ENCODE assay signal across 12 cellular contexts in genomic region chr1:30982937-30983336, GRCh38.
DNase-seq lines count a peak whose midpoint lies in the region; ATAC-seq and TF ChIP-seq lines count a peak whose summit lies in the region.
"Had no signal": no experiment of that assay in that cellular context is flagged by ENCODE, and none has a peak within 500 bp of the region (broad histone marks: within the 10 kb centered on the region; RNA-seq: fewer than 3 reads in every experiment).

No MANE protein-coding gene starts in this region.

- no peak overlapping the region for H3K27ac ChIP-seq in CD4-positive, CD25-positive, alpha-beta regulatory T cell (ENCODE audit: insufficient read depth, low read length, poor library complexity, severe bottlenecking)
- peak overlapping the region in 3 of 4 donors; percentile 3 to 39 (median 28) for H3K27ac ChIP-seq in esophagus muscularis mucosa (replicated peaks in 1 of 4)
- H3K27ac ChIP-seq in neural progenitor cell = peak overlapping the region; percentile 12
- no peak overlapping the region for H3K27ac ChIP-seq in SJCRH30
- H3K27ac ChIP-seq: uterus had no signal

- H3K36me3 Mint-ChIP-seq in CD4-positive, CD25-positive, alpha-beta regulatory T cell = peaks cover 52% of the 10 kb centered on the region
- peaks cover 25% of the 10 kb centered on the region for H3K36me3 Mint-ChIP-seq in neural progenitor cell

- TF ChIP-seq CTCF in esophagus muscularis mucosa (IDR thresholded peaks at IDR 0.05) (no peak), neural progenitor cell (IDR thresholded peaks at IDR 0.05) (no peak)

- peaks cover 100% of the 10 kb centered on the region for H3K79me2 ChIP-seq in neural progenitor cell (ENCODE audit: low read depth)

- H3K4me3 Mint-ChIP-seq in CD4-positive, CD25-positive, alpha-beta regulatory T cell = no peak overlapping the region
- H3K4me3 Mint-ChIP-seq in neural progenitor cell = no peak overlapping the region
- H3K4me3 Mint-ChIP-seq: activated naive CD8-positive, alpha-beta T cell treated with anti-CD3 and anti-CD28 coated beads, Interleukin-2, amount 50 U/mL, for 24 hours had no signal

- H3K27me3 ChIP-seq in CD4-positive, CD25-positive, alpha-beta regulatory T cell (ENCODE audit: control insufficient read depth, insufficient read depth, low read length) = no peaks in the 10 kb centered on the region
- H3K27me3 ChIP-seq in esophagus muscularis mucosa (no peaks in the 10 kb centered on the region), neural progenitor cell (no peaks in the 10 kb centered on the region), SJCRH30 (no peaks in the 10 kb centered on the region)
- H3K27me3 ChIP-seq: uterus had no signal

- intact Hi-C loops in esophagus muscularis mucosa (cut with DNase I) = no loop called here

- H4K20me1 ChIP-seq in neural progenitor cell (ENCODE audit: low read depth) = peaks cover 97% of the 10 kb centered on the region

- peaks cover 61% of the 10 kb centered on the region for H3K36me3 ChIP-seq in CD4-positive, CD25-positive, alpha-beta regulatory T cell (ENCODE audit: control insufficient read depth, insufficient read depth, low read length)
- H3K36me3 ChIP-seq in esophagus muscularis mucosa (peaks cover 11 to 31% (median 20%) of the 10 kb centered on the region in 4 donors), neural progenitor cell (peaks cover 11% of the 10 kb centered on the region), SJCRH30 (peaks cover 36% of the 10 kb centered on the region)
- H3K36me3 ChIP-seq: uterus had no signal

- peaks cover 21 to 75% (median 58%) of the 10 kb centered on the region in 4 donors for H3K4me1 Mint-ChIP-seq in CD4-positive, CD25-positive, alpha-beta regulatory T cell
- peaks cover 3% of the 10 kb centered on the region for H3K4me1 Mint-ChIP-seq in neural progenitor cell

- no peak overlapping the region for H3K9ac ChIP-seq in neural progenitor cell

- H3K27me3 Mint-ChIP-seq in CD4-positive, CD25-positive, alpha-beta regulatory T cell = no peaks in the 10 kb centered on the region
- no peaks in the 10 kb centered on the region for H3K27me3 Mint-ChIP-seq in neural progenitor cell (ENCODE audit: insufficient read depth, low read depth)
- H3K27me3 Mint-ChIP-seq: activated naive CD8-positive, alpha-beta T cell treated with anti-CD3 and anti-CD28 coated beads, Interleukin-2, amount 50 U/mL, for 24 hours had no signal

- DNase-seq in CD4-positive, CD25-positive, alpha-beta regulatory T cell = no peak
- DNase-seq in MV-4-11 (lab: John Stamatoyannopoulos, UW) = peak; percentile 87
- no peak for DNase-seq in esophagus muscularis mucosa (ENCODE audit: extremely low spot score)
- no peak for DNase-seq in neural progenitor cell (ENCODE audit: low spot score)
- DNase-seq in SJCRH30 = no peak
- no peak for DNase-seq in NCI-H187 treated with DMSO at 0.1 percent for 48 hours (lab: John Stamatoyannopoulos, UW)
- DNase-seq in HUDEP-2 (lab: John Stamatoyannopoulos, UW; ENCODE audit: unreplicated experiment in 76 of 76) = no peak
- DNase-seq: activated naive CD8-positive, alpha-beta T cell treated with anti-CD3 and anti-CD28 coated beads, Interleukin-2, amount 50 U/mL, for 24 hours; DMS 273 treated with DMSO at 0.1 percent for 48 hours; NCI-H748 treated with DMSO at 0.1 percent for 48 hours; uterus had no signal

- TF ChIP-seq POLR2A in esophagus muscularis mucosa (IDR thresholded peaks at IDR 0.05; ENCODE audit: low read depth) = no peak

- H3K27ac Mint-ChIP-seq in CD4-positive, CD25-positive, alpha-beta regulatory T cell = peak overlapping the region; percentile 37 to 53 (median 38)
- H3K27ac Mint-ChIP-seq in neural progenitor cell = no peak overlapping the region
- H3K27ac Mint-ChIP-seq: activated naive CD8-positive, alpha-beta T cell treated with anti-CD3 and anti-CD28 coated beads, Interleukin-2, amount 50 U/mL, for 24 hours had no signal

- no peak overlapping the region for H2AFZ ChIP-seq in neural progenitor cell (replicated peaks)

- H3K9me3 ChIP-seq in CD4-positive, CD25-positive, alpha-beta regulatory T cell (ENCODE audit: control insufficient read depth in 2 of 2, low read length in 2 of 2) = no peaks in the 10 kb centered on the region
- H3K9me3 ChIP-seq in esophagus muscularis mucosa (no peaks in the 10 kb centered on the region), neural progenitor cell (ENCODE audit: low read depth) (no peaks in the 10 kb centered on the region), SJCRH30 (replicated peaks) (no peaks in the 10 kb centered on the region)
- H3K9me3 ChIP-seq: uterus had no signal

- H3F3A ChIP-seq in neural progenitor cell (ENCODE audit: low read depth) = peaks cover 48% of the 10 kb centered on the region

- H3K4me3 ChIP-seq in CD4-positive, CD25-positive, alpha-beta regulatory T cell (ENCODE audit: low read depth, low read length) = no peak overlapping the region
- H3K4me3 ChIP-seq in esophagus muscularis mucosa (no peak overlapping the region), neural progenitor cell (no peak overlapping the region), SJCRH30 (no peak overlapping the region)
- H3K4me3 ChIP-seq: uterus had no signal

- WGBS in esophagus muscularis mucosa = 56% methylated on average over 1 of the region's 1 CpG

- no peak for ATAC-seq in CD4-positive, CD25-positive, alpha-beta regulatory T cell (ENCODE audit: low read depth in 2 of 2)
- no peak for ATAC-seq in GM21717 (IDR thresholded peaks at IDR 0.05; ENCODE audit: unreplicated experiment)
- ATAC-seq: activated naive CD8-positive, alpha-beta T cell treated with anti-CD3 and anti-CD28 coated beads, Interleukin-2, amount 50 U/mL, for 24 hours had no signal

- TF ChIP-seq EP300 in esophagus muscularis mucosa (IDR thresholded peaks at IDR 0.05) = no peak

- no peak overlapping the region for H3K4me2 ChIP-seq in neural progenitor cell

- H3K9me3 Mint-ChIP-seq in CD4-positive, CD25-positive, alpha-beta regulatory T cell = no peaks in the 10 kb centered on the region
- H3K9me3 Mint-ChIP-seq in neural progenitor cell = no peaks in the 10 kb centered on the region
- H3K9me3 Mint-ChIP-seq: activated naive CD8-positive, alpha-beta T cell treated with anti-CD3 and anti-CD28 coated beads, Interleukin-2, amount 50 U/mL, for 24 hours had no signal

- peaks cover 3% of the 10 kb centered on the region for H3K4me1 ChIP-seq in CD4-positive, CD25-positive, alpha-beta regulatory T cell (ENCODE audit: control insufficient read depth, insufficient read depth, low read length, poor library complexity, severe bottlenecking)
- peaks cover 43 to 61% (median 57%) of the 10 kb centered on the region in 4 donors for H3K4me1 ChIP-seq in esophagus muscularis mucosa
- peaks cover 7% of the 10 kb centered on the region for H3K4me1 ChIP-seq in neural progenitor cell
- H3K4me1 ChIP-seq in SJCRH30 = peaks cover 32% of the 10 kb centered on the region
- H3K4me1 ChIP-seq: uterus had no signal

Comparison
In these comparisons a context has a peak if more than half of its experiments do, and no peak if none do; other contexts are left out.
1. H3K27ac ChIP-seq: peak in esophagus muscularis mucosa (3 of 4) and neural progenitor cell (single experiment); none in CD4-positive, CD25-positive, alpha-beta regulatory T cell (single experiment) and SJCRH30 (single experiment).